ENCODE assay signal across 30 cellular contexts in the genomic region with DNA sequence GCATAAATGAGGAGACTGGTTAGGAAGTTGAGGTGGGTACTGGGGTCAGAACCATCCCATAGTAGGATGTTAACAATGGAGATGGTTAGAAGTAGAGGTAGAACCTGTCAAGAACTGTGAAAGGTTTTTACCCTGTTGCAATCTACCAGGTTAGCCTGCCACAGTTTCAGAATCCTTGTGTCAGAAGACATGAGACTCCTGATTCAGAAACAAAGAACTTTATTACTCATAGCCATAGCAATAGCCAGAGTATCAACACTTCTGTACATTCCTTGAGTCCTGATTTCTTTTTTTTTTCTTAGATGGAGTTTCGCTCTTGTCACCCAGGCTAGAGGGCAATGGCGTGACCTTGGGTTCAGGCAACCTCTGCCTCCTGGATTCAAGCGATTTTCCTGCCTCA.
DNase-seq lines count a peak whose midpoint lies in the region; ATAC-seq, FAIRE-seq and TF ChIP-seq lines count a peak whose summit lies in the region.
"Had no signal": no experiment of that assay in that cellular context is flagged by ENCODE, and none has a peak within 500 bp of the region (broad histone marks: within the 10 kb centered on the region; RNA-seq: fewer than 3 reads in every experiment).

No MANE protein-coding gene starts in this region.

- no peak for TF ChIP-seq CTCF in bronchial epithelial cell (IDR thresholded peaks at IDR 0.05; ENCODE audit: insufficient read depth, low read length, severe bottlenecking)

- no peak overlapping the region for H3K27ac ChIP-seq in effector memory CD4-positive, alpha-beta T cell (ENCODE audit: insufficient read depth, low read length, poor library complexity, severe bottlenecking)
- H3K27ac ChIP-seq: C4-2B, cardiac muscle cell, tibial artery had no signal

- H3K36me3 ChIP-seq in bronchial epithelial cell (ENCODE audit: control insufficient read depth, insufficient read depth, low read length): no peaks in the 10 kb centered on the region
- H3K36me3 ChIP-seq in effector memory CD4-positive, alpha-beta T cell (ENCODE audit: control insufficient read depth, insufficient read depth, low read length): no peaks in the 10 kb centered on the region
- H3K36me3 ChIP-seq: cardiac muscle cell, tibial artery had no signal

- no peaks in the 10 kb centered on the region for H3K4me1 ChIP-seq in effector memory CD4-positive, alpha-beta T cell (ENCODE audit: control insufficient read depth, insufficient read depth, low read length, poor library complexity, severe bottlenecking)
- H3K4me1 ChIP-seq: tibial artery had no signal

- DNase-seq in bronchial epithelial cell (ENCODE audit: low read depth): peak; percentile 38
- DNase-seq in islet precursor cell: no peak
- DNase-seq in effector memory CD4-positive, alpha-beta T cell: no peak
- DNase-seq in NCI-H2196 (lab: John Stamatoyannopoulos, UW; ENCODE audit: unreplicated experiment): no peak
- DNase-seq: activated CD4-positive, alpha-beta T cell treated with anti-CD3 and anti-CD28 coated beads for 1 hour; activated CD8-positive, alpha-beta memory T cell treated with anti-CD3 and anti-CD28 coated beads for 24 hours; activated naive CD4-positive, alpha-beta T cell treated with Interleukin-2 at 50 U/mL for 16 hours; activated T-cell treated with anti-CD3 and anti-CD28 coated beads, Interleukin-2, amount 50 U/mL, for 1 hour; amniotic stem cell; cortex of kidney; hypothalamus; left ventricle myocardium superior; naive thymus-derived CD8-positive, alpha-beta T cell; NCI-H1092 treated with DMSO at 0.1 percent for 48 hours; NCI-H187 treated with DMSO at 0.1 percent for 48 hours; NCI-H226; occipital lobe; stimulated activated CD4-positive, alpha-beta T cell treated with anti-CD3 and anti-CD28 coated beads, Interleukin-4, amount 100 ng/mL, for 1 hour; stimulated activated naive B cell treated with anti-CD40 and anti-IgM and Interleukin-4, amounts not matched to agents 10 μg/mL and 1 μg/mL and 100 μg/mL, for 72 hours; tibial artery had no signal

- H3K4me3 ChIP-seq in bronchial epithelial cell (ENCODE audit: low read depth, low read length): no peak overlapping the region
- no peak overlapping the region for H3K4me3 ChIP-seq in effector memory CD4-positive, alpha-beta T cell (ENCODE audit: insufficient read depth, low read depth, low read length, poor library complexity, severe bottlenecking)
- H3K4me3 ChIP-seq: cardiac muscle cell, GM23338, smooth muscle cell, tibial artery had no signal

- no peak for FAIRE-seq in bronchial epithelial cell (lab: Jason Lieb, UNC)
- FAIRE-seq: D721Med, islet of Langerhans, TTC549 had no signal

- ATAC-seq in GM18519 (IDR thresholded peaks at IDR 0.05; ENCODE audit: low FRiP score, unreplicated experiment) (peak; percentile 81), GM19395 (IDR thresholded peaks at IDR 0.05; ENCODE audit: unreplicated experiment) (peak; percentile 51), HG02884 (IDR thresholded peaks at IDR 0.05; ENCODE audit: unreplicated experiment) (peak; percentile 88)
- ATAC-seq: GM23338; left ventricle myocardium superior; naive thymus-derived CD8-positive, alpha-beta T cell; stimulated activated naive B cell treated with anti-CD40 and anti-IgM and Interleukin-4, amounts not matched to agents 10 μg/mL and 1 μg/mL and 100 μg/mL, for 72 hours had no signal

- H3K27me3 ChIP-seq in bronchial epithelial cell (ENCODE audit: control insufficient read depth, insufficient read depth, low read length): no peaks in the 10 kb centered on the region
- H3K27me3 ChIP-seq in effector memory CD4-positive, alpha-beta T cell (replicated peaks; ENCODE audit: control insufficient read depth, insufficient read depth, low read length, poor library complexity, severe bottlenecking): no peaks in the 10 kb centered on the region
- H3K27me3 ChIP-seq: cardiac muscle cell, tibial artery had no signal

- H3K9me3 ChIP-seq in effector memory CD4-positive, alpha-beta T cell (ENCODE audit: control insufficient read depth, low read length): no peaks in the 10 kb centered on the region
- H3K9me3 ChIP-seq: tibial artery had no signal
